8 cellular contexts compared by ENCODE assay signal in the genomic region with DNA sequence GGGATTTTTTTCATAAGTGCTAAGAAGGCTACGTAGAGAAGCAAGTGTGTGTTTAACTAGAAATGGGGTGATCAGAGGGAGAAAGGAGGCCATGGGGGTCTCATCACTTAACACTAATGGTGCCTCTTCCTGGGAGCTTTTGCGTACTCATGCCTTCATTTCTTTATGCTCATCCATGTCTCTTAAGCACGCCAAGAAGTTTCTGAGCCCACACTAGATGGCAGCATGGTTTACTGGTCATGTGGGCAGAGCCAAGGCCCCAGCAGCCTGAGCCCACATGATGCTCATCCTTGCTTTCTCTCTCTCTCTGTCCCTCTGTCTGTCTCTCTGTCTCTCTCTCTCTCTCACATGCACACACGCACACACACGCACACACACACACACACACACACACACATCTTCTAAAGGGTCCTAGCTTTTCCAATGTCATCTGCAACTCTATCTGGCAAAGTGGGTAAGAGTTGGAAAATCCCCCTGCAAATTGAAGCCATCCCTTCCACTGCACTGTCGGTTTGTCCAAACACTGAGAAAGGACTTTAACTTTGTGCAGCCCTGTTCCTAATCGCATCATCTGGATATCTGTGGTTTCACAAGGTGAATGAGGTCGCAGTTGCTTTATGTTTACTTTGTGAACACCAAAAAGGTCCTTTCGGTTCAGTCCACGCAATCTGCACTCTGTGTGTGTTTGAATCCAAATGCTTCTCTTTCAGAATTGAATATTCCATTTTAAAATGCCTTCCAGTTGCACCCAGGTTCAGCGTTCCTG.
A peak's percentile ranks its signal among the peaks of the same experiment; 100 is the strongest.
DNase-seq lines count a peak whose midpoint lies in the region; ATAC-seq, FAIRE-seq and TF ChIP-seq lines count a peak whose summit lies in the region.

No MANE protein-coding gene starts in this region.

- H3K4me3 Mint-ChIP-seq in astrocyte (ENCODE audit: unreplicated experiment): peak overlapping the region; percentile 34
- no peak overlapping the region for H3K4me3 Mint-ChIP-seq in activated CD8-positive, alpha-beta memory T cell treated with anti-CD3 and anti-CD28 coated beads, Interleukin-2, amount 10 ng/mL, durations not matched to agents 7 days and 5 days

- peak; percentile 86 for DNase-seq in Ammon's horn (ENCODE audit: low spot score)
- peak; percentile 31 for DNase-seq in MG63
- peak; percentile 71 for DNase-seq in astrocyte (ENCODE audit: low read depth)
- peak; percentile 73 for DNase-seq in islet precursor cell
- no peak for DNase-seq in aorta
- no peak for DNase-seq in activated CD8-positive, alpha-beta memory T cell treated with anti-CD3 and anti-CD28 coated beads, Interleukin-2, amount 10 ng/mL, durations not matched to agents 7 days and 5 days
- no peak for DNase-seq in T-helper 9 cell

- H3K27ac ChIP-seq in astrocyte (ENCODE audit: low read depth, low read length) (no peak overlapping the region), aorta (ENCODE audit: low read depth in 1 of 2, low read length in 2 of 2) (no peak overlapping the region)

- H3K9ac ChIP-seq in astrocyte (ENCODE audit: low read length): no peak overlapping the region

- peak; percentile 27 for TF ChIP-seq CTCF in astrocyte (IDR thresholded peaks at IDR 0.05; ENCODE audit: insufficient read depth, low read depth, low read length)

- H3K4me1 Mint-ChIP-seq in astrocyte (ENCODE audit: low read depth, unreplicated experiment): peaks cover 35% of the 10 kb centered on the region
- H3K4me1 Mint-ChIP-seq in activated CD8-positive, alpha-beta memory T cell treated with anti-CD3 and anti-CD28 coated beads, Interleukin-2, amount 10 ng/mL, durations not matched to agents 7 days and 5 days: no peaks in the 10 kb centered on the region

- WGBS in aorta, 2 donors: 66 to 67% methylated on average over 11 of the region's 11 CpGs

- peak overlapping the region; percentile 43 for H3K27ac Mint-ChIP-seq in astrocyte (ENCODE audit: unreplicated experiment)
- no peak overlapping the region for H3K27ac Mint-ChIP-seq in activated CD8-positive, alpha-beta memory T cell treated with anti-CD3 and anti-CD28 coated beads, Interleukin-2, amount 10 ng/mL, durations not matched to agents 7 days and 5 days

- no peaks in the 10 kb centered on the region for H3K36me3 ChIP-seq in MG63
- no peaks in the 10 kb centered on the region for H3K36me3 ChIP-seq in astrocyte (ENCODE audit: insufficient read depth, low read length)
- no peaks in the 10 kb centered on the region for H3K36me3 ChIP-seq in aorta (ENCODE audit: control insufficient read depth in 1 of 2, insufficient read depth in 2 of 2, low read length in 1 of 2)

- intact Hi-C loops in aorta (cut with DNase I): no loop called here

- peak; percentile 72 for ATAC-seq in GM19035 (IDR thresholded peaks at IDR 0.05; ENCODE audit: unreplicated experiment)
- ATAC-seq in aorta (ENCODE audit: low FRiP score): peak; percentile 63
- ATAC-seq in activated CD8-positive, alpha-beta memory T cell treated with anti-CD3 and anti-CD28 coated beads, Interleukin-2, amount 10 ng/mL, durations not matched to agents 7 days and 5 days: no peak

- no peaks in the 10 kb centered on the region for H3K36me3 Mint-ChIP-seq in astrocyte (ENCODE audit: low read depth, unreplicated experiment)
- no peaks in the 10 kb centered on the region for H3K36me3 Mint-ChIP-seq in activated CD8-positive, alpha-beta memory T cell treated with anti-CD3 and anti-CD28 coated beads, Interleukin-2, amount 10 ng/mL, durations not matched to agents 7 days and 5 days

- H3K4me1 ChIP-seq in astrocyte (ENCODE audit: insufficient read depth, low read length) (peaks cover 34% of the 10 kb centered on the region), aorta (ENCODE audit: control insufficient read depth in 1 of 2, insufficient read depth in 2 of 2, low read length in 2 of 2) (peaks cover 0 to 2% of the 10 kb centered on the region in 2 donors)

- CTCF ChIA-PET in activated CD8-positive, alpha-beta memory T cell treated with anti-CD3 and anti-CD28 coated beads, Interleukin-2, amount 10 ng/mL, durations not matched to agents 7 days and 5 days (lab: Charles Lee): no interaction called here

- peak overlapping the region; percentile 73 for H3K4me2 ChIP-seq in astrocyte (ENCODE audit: low read length)

- peak overlapping the region; percentile 50 for H2AFZ ChIP-seq in astrocyte (ENCODE audit: low read depth, low read length)

- no peaks in the 10 kb centered on the region for H3K27me3 Mint-ChIP-seq in astrocyte (ENCODE audit: low read depth, unreplicated experiment)
- H3K27me3 Mint-ChIP-seq in activated CD8-positive, alpha-beta memory T cell treated with anti-CD3 and anti-CD28 coated beads, Interleukin-2, amount 10 ng/mL, durations not matched to agents 7 days and 5 days: no peaks in the 10 kb centered on the region

- H3K4me3 ChIP-seq in MG63 (no peak overlapping the region), astrocyte (ENCODE audit: insufficient read depth, low read depth, low read length) (no peak overlapping the region), aorta (ENCODE audit: low read length in 2 of 2) (no peak overlapping the region)

- H3K9me3 ChIP-seq in MG63 (no peaks in the 10 kb centered on the region), astrocyte (ENCODE audit: insufficient read depth, low read depth, low read length) (no peaks in the 10 kb centered on the region), aorta (ENCODE audit: control insufficient read depth, low read length) (no peaks in the 10 kb centered on the region)

- H4K20me1 ChIP-seq in astrocyte (ENCODE audit: insufficient read depth, low read length): no peaks in the 10 kb centered on the region

- no peaks in the 10 kb centered on the region for H3K27me3 ChIP-seq in MG63
- no peaks in the 10 kb centered on the region for H3K27me3 ChIP-seq in astrocyte (ENCODE audit: insufficient read depth, low read length)
- H3K27me3 ChIP-seq in aorta (ENCODE audit: control insufficient read depth in 1 of 2, insufficient read depth in 2 of 2, low read length in 1 of 2): no peaks in the 10 kb centered on the region

- H3K79me2 ChIP-seq in astrocyte (ENCODE audit: insufficient read depth, low read length): no peaks in the 10 kb centered on the region

- FAIRE-seq in astrocyte (lab: Jason Lieb, UNC): peak; percentile 83

- H3K9me3 Mint-ChIP-seq in astrocyte (ENCODE audit: unreplicated experiment): no peaks in the 10 kb centered on the region
- H3K9me3 Mint-ChIP-seq in activated CD8-positive, alpha-beta memory T cell treated with anti-CD3 and anti-CD28 coated beads, Interleukin-2, amount 10 ng/mL, durations not matched to agents 7 days and 5 days (ENCODE audit: low read depth): no peaks in the 10 kb centered on the region

Comparison
In these comparisons a context has a peak if more than half of its experiments do, and no peak if none do; other contexts are left out.
1. DNase-seq: peak in Ammon's horn (single experiment), MG63 (single experiment), astrocyte (single experiment) and islet precursor cell (single experiment); none in aorta (0 of 2), activated CD8-positive, alpha-beta memory T cell treated with anti-CD3 and anti-CD28 coated beads, Interleukin-2, amount 10 ng/mL, durations not matched to agents 7 days and 5 days (single experiment) and T-helper 9 cell (single experiment).